ENCODE assay signal across 24 cellular contexts in genomic region chr10:71271626-71272025, GRCh38. TPM values are rescaled to one million over a fixed set of nuclear protein-coding genes. Genes with fewer than 3 reads are reported as not detected.
DNase-seq lines count a peak whose midpoint lies in the region; ATAC-seq and TF ChIP-seq lines count a peak whose summit lies in the region.
"Had no signal": no experiment of that assay in that cellular context is flagged by ENCODE, and none has a peak within 500 bp of the region (broad histone marks: within the 10 kb centered on the region; RNA-seq: fewer than 3 reads in every experiment).

No MANE protein-coding gene starts in this region.

- WGBS in H9 (ENCODE audit: extremely low coverage, insufficient read length, low lambda C conversion rate), result no CpG with 5 or more reads among the region's 16 CpGs
- WGBS in endodermal cell (ENCODE audit: insufficient coverage in 1 of 2, insufficient read length in 1 of 2), 2 experiments, result 72 to 81% methylated on average over 10 to 16 of the region's 16 CpGs
- no CpG with 5 or more reads among the region's 16 CpGs for WGBS in neuronal stem cell (ENCODE audit: extremely low coverage in 2 of 2, insufficient read length in 2 of 2, insufficient replicate concordance in 1 of 2), 2 donors
- 40 to 46% (median 45%) methylated on average over 14 to 16 of the region's 16 CpGs for WGBS in spleen, 5 donors

- H3K4me2 ChIP-seq in H9 (ENCODE audit: insufficient read depth, insufficient read length, low read length) (no peak overlapping the region), Loucy (ENCODE audit: low read depth, low read length, poor library complexity, severe bottlenecking) (peak overlapping the region; percentile 7), neuronal stem cell (ENCODE audit: insufficient read depth, low read length, poor library complexity, severe bottlenecking) (no peak overlapping the region)

- H4K91ac ChIP-seq in H9 (ENCODE audit: insufficient read length, low read depth, low read length), result no peak overlapping the region
- H4K91ac ChIP-seq in neuronal stem cell (ENCODE audit: low read depth, low read length, poor library complexity), result no peak overlapping the region

- H2BK120ac ChIP-seq in H9 (ENCODE audit: low read depth, low read length, poor library complexity, severe bottlenecking), result no peak overlapping the region
- no peak overlapping the region for H2BK120ac ChIP-seq in neuronal stem cell (ENCODE audit: low read depth, low read length)

- H3K4me1 ChIP-seq in H9 (ENCODE audit: insufficient read depth, low read length), result peaks cover 8% of the 10 kb centered on the region; the same call in 1 of the 2 replicates
- H3K4me1 ChIP-seq in Loucy (ENCODE audit: insufficient read depth, low read length, poor library complexity, severe bottlenecking), result peaks cover 7% of the 10 kb centered on the region
- H3K4me1 ChIP-seq in endodermal cell (ENCODE audit: control insufficient read depth, insufficient read depth, low read length), result no peaks in the 10 kb centered on the region
- peaks cover 4 to 10% of the 10 kb centered on the region in 2 donors for H3K4me1 ChIP-seq in neuronal stem cell (ENCODE audit: control insufficient read depth in 2 of 2, insufficient read depth in 1 of 2, low read depth in 1 of 2, low read length in 2 of 2)
- peaks cover 0 to 58% (median 22%) of the 10 kb centered on the region in 6 donors for H3K4me1 ChIP-seq in spleen

- H2AK5ac ChIP-seq in H9 (ENCODE audit: insufficient read length, low read length) (no peak overlapping the region), neuronal stem cell (ENCODE audit: low read depth, low read length) (peak overlapping the region; percentile 90)

- H3F3A ChIP-seq in Loucy (ENCODE audit: low read depth), result no peaks in the 10 kb centered on the region

- no peak overlapping the region for H2BK5ac ChIP-seq in H9 (ENCODE audit: insufficient read length, low read length)
- peak overlapping the region; percentile 76 for H2BK5ac ChIP-seq in neuronal stem cell (ENCODE audit: low read length)

- no peak overlapping the region for H3K56ac ChIP-seq in H9 (ENCODE audit: insufficient read length, low read depth, low read length)

- H4K8ac ChIP-seq in H9 (replicated peaks; ENCODE audit: insufficient read length, low read depth, low read length) (no peak overlapping the region), neuronal stem cell (ENCODE audit: low read depth, low read length) (no peak overlapping the region)

- no peak overlapping the region for H3K18ac ChIP-seq in H9 (ENCODE audit: insufficient read length, low read depth, low read length)
- peak overlapping the region; percentile 88 for H3K18ac ChIP-seq in neuronal stem cell (ENCODE audit: low read length)

- no peak overlapping the region for H2BK20ac ChIP-seq in H9 (ENCODE audit: low read depth, low read length, poor library complexity, severe bottlenecking)

- H3K14ac ChIP-seq in H9 (ENCODE audit: insufficient read depth, low read length) (0 out of 2 replicates have a peak overlapping the region, but pooled peaks have one; percentile 18), neuronal stem cell (ENCODE audit: low read length) (no peak overlapping the region)

- no peaks in the 10 kb centered on the region for H3K9me2 ChIP-seq in Loucy (replicated peaks; ENCODE audit: low read depth, low read length)

- H3T11ph ChIP-seq in H9 (ENCODE audit: low read length), result no peak overlapping the region

- DNase-seq in H9 (no peak), endodermal cell (no peak), neuronal stem cell (ENCODE audit: low spot score) (no peak), T-cell (no peak), spleen (no peak)
- DNase-seq: activated CD4-positive, alpha-beta T cell treated with anti-CD3 and anti-CD28 coated beads for 1 hour; activated CD8-positive, alpha-beta T cell treated with anti-CD3 and anti-CD28 coated beads, Interleukin-2, amount 10 ng/mL, durations not matched to agents 7 days and 5 days; activated effector memory CD4-positive, alpha-beta T cell treated with Interleukin-2 at 50 U/mL for 16 hours; activated T-cell treated with anti-CD3 and anti-CD28 coated beads for 4 hours; effector CD8-positive, alpha-beta T cell; hippocampal formation; NCI-H1105 treated with DMSO at 0.1 percent for 48 hours; NCI-H2029; NCI-H226; OCI-M1; SHP77 treated with DMSO at 0.1 percent for 48 hours; stimulated activated CD4-positive, alpha-beta T cell treated with anti-CD3 and anti-CD28 coated beads, Interleukin-15, amount 100 ng/mL, for 24 hours; stimulated activated naive CD8-positive, alpha-beta T cell treated with anti-CD3 and anti-CD28 coated beads, Interleukin-15, Interleukin-2, amounts not matched to agents 100 U/mL and 50 U/mL, for 24 hours had no signal

- H3K23me2 ChIP-seq in H9 (ENCODE audit: insufficient read length, low read depth, low read length, poor library complexity, severe bottlenecking), result no peaks in the 10 kb centered on the region

- CTCF ChIA-PET in T-cell (lab: Charles Lee), result no interaction called here

- no peak overlapping the region for H2BK12ac ChIP-seq in H9 (ENCODE audit: insufficient read length, low read depth, low read length)
- no peak overlapping the region for H2BK12ac ChIP-seq in neuronal stem cell (ENCODE audit: low read length)

- H3K9me3 ChIP-seq in H9 (ENCODE audit: control insufficient read depth, low read depth, low read length), result no peaks in the 10 kb centered on the region
- no peaks in the 10 kb centered on the region for H3K9me3 ChIP-seq in Loucy (ENCODE audit: insufficient read depth, low read depth, low read length)
- H3K9me3 ChIP-seq in endodermal cell (ENCODE audit: control insufficient read depth, low read length), result no peaks in the 10 kb centered on the region
- H3K9me3 ChIP-seq in neuronal stem cell (replicated peaks in 1 of 2; ENCODE audit: control insufficient read depth in 2 of 2, insufficient read depth in 1 of 2, low read depth in 1 of 2, low read length in 2 of 2), result no peaks in the 10 kb centered on the region
- H3K9me3 ChIP-seq in spleen, result no peaks in the 10 kb centered on the region
- H3K9me3 ChIP-seq: left lung, thoracic aorta had no signal

- H3K9ac ChIP-seq in H9 (ENCODE audit: extremely low read depth, insufficient read length, low read length), result no peak overlapping the region
- H3K9ac ChIP-seq in Loucy (ENCODE audit: low read depth, low read length, poor library complexity, severe bottlenecking), result no peak overlapping the region
- H3K9ac ChIP-seq in endodermal cell (ENCODE audit: extremely low read depth, low read length, poor library complexity, severe bottlenecking), result no peak overlapping the region
- no peak overlapping the region for H3K9ac ChIP-seq in neuronal stem cell (ENCODE audit: low read depth, low read length, poor library complexity)

- no peak for TF ChIP-seq CTCF in H9 (conservative IDR thresholded peaks at IDR 0.05)
- TF ChIP-seq CTCF in Loucy (conservative IDR thresholded peaks at IDR 0.05; ENCODE audit: low read length), result no peak
- TF ChIP-seq CTCF in endodermal cell (conservative IDR thresholded peaks at IDR 0.05), result no peak
- no peak for TF ChIP-seq CTCF in spleen (IDR thresholded peaks at IDR 0.05 in 8 of 11, conservative IDR thresholded peaks at IDR 0.05 in 3 of 11)

- no peak overlapping the region for H3K23ac ChIP-seq in H9 (ENCODE audit: insufficient read length, low read depth, low read length)
- peak overlapping the region; percentile 66 for H3K23ac ChIP-seq in neuronal stem cell (ENCODE audit: low read depth, low read length, poor library complexity)

- H4K20me1 ChIP-seq in H9 (ENCODE audit: control insufficient read depth, insufficient read depth, insufficient read length), result no peaks in the 10 kb centered on the region
- H4K20me1 ChIP-seq in Loucy (ENCODE audit: insufficient read depth, low read length, poor library complexity, severe bottlenecking), result no peaks in the 10 kb centered on the region

- no peak overlapping the region for H4K5ac ChIP-seq in H9 (ENCODE audit: insufficient read length, low read depth, low read length)

- H2AFZ ChIP-seq in H9 (ENCODE audit: low read length) (no peak overlapping the region), Loucy (ENCODE audit: low read length) (peak overlapping the region; percentile 16; the same call in 1 of the 2 replicates), neuronal stem cell (ENCODE audit: low read length) (no peak overlapping the region)

- H3K27ac Mint-ChIP-seq in H9 (peak overlapping the region in 2 of 3 experiments; percentile 57 to 95; a peak in 3 of 7 replicates), endodermal cell (no peak overlapping the region), T-cell (no peak overlapping the region)

- intact Hi-C loops in spleen (cut with DNase I; ENCODE audit: low total_unique reads), result no loop called here

- H3K4me1 Mint-ChIP-seq in H9, result peaks cover 54 to 57% of the 10 kb centered on the region in 2 experiments
- peaks cover 19% of the 10 kb centered on the region for H3K4me1 Mint-ChIP-seq in endodermal cell
- peaks cover 0 to 11% (median 4%) of the 10 kb centered on the region in 3 donors for H3K4me1 Mint-ChIP-seq in T-cell

- POLR2A ChIA-PET in T-cell (lab: Charles Lee), result no interaction called here

- no peaks in the 10 kb centered on the region; the same call in 1 of the 2 replicates for H3K27me3 Mint-ChIP-seq in H9 (ENCODE audit: low read depth)
- no peaks in the 10 kb centered on the region for H3K27me3 Mint-ChIP-seq in endodermal cell (ENCODE audit: insufficient read depth)
- H3K27me3 Mint-ChIP-seq in T-cell, result no peaks in the 10 kb centered on the region

- peaks cover 0 to 3% of the 10 kb centered on the region in 2 experiments; a peak in 1 of 5 replicates for H3K9me3 Mint-ChIP-seq in H9
- H3K9me3 Mint-ChIP-seq in endodermal cell, result no peaks in the 10 kb centered on the region
- H3K9me3 Mint-ChIP-seq in T-cell, result no peaks in the 10 kb centered on the region

- TF ChIP-seq POLR2A in spleen (IDR thresholded peaks at IDR 0.05), result no peak

- H3K4me3 Mint-ChIP-seq in H9 (no peak overlapping the region), endodermal cell (no peak overlapping the region), T-cell (no peak overlapping the region)
- H3K4me3 Mint-ChIP-seq: activated CD8-positive, alpha-beta T cell treated with anti-CD3 and anti-CD28 coated beads, Interleukin-2, amount 10 ng/mL, durations not matched to agents 7 days and 5 days had no signal

- H3K4ac ChIP-seq in H9 (ENCODE audit: low read depth, low read length) (no peak overlapping the region), neuronal stem cell (ENCODE audit: low read length) (peak overlapping the region; percentile 80)

- H3K79me1 ChIP-seq in H9 (ENCODE audit: insufficient read depth, low read depth, low read length, poor library complexity, severe bottlenecking), result no peaks in the 10 kb centered on the region
- no peaks in the 10 kb centered on the region for H3K79me1 ChIP-seq in neuronal stem cell (ENCODE audit: low read depth, low read length)

- no peak overlapping the region for H3K27ac ChIP-seq in H9 (ENCODE audit: insufficient read length, low read depth, low read length)
- peak overlapping the region; percentile 92 for H3K27ac ChIP-seq in endodermal cell (ENCODE audit: low read depth, low read length)
- H3K27ac ChIP-seq in neuronal stem cell (replicated peaks; ENCODE audit: low read length), result no peak overlapping the region
- peak overlapping the region in 4 of 8 donors; percentile 16 to 30 (median 21) for H3K27ac ChIP-seq in spleen
- H3K27ac ChIP-seq: left lung, thoracic aorta had no signal

- ATAC-seq in HG02852 (IDR thresholded peaks at IDR 0.05; ENCODE audit: unreplicated experiment) (no peak), T-cell (replicated peaks in 1 of 4) (no peak)
- ATAC-seq: activated CD8-positive, alpha-beta T cell treated with anti-CD3 and anti-CD28 coated beads, Interleukin-2, amount 10 ng/mL, durations not matched to agents 7 days and 5 days; HepG2; left lung; sciatic nerve; stimulated activated naive CD8-positive, alpha-beta T cell treated with anti-CD3 and anti-CD28 coated beads, Interleukin-15, Interleukin-2, amounts not matched to agents 100 U/mL and 50 U/mL, for 24 hours had no signal

- H3K27me3 ChIP-seq in H9 (ENCODE audit: insufficient read depth, low read length) (no peaks in the 10 kb centered on the region), Loucy (ENCODE audit: insufficient read depth, low read length, poor library complexity, severe bottlenecking) (no peaks in the 10 kb centered on the region), endodermal cell (ENCODE audit: control insufficient read depth, insufficient read depth, low read length, poor library complexity, severe bottlenecking) (no peaks in the 10 kb centered on the region), neuronal stem cell (ENCODE audit: control insufficient read depth in 3 of 3, insufficient read depth in 3 of 3, low read depth in 1 of 3, low read length in 3 of 3) (peaks cover 0 to 15% (median 0%) of the 10 kb centered on the region in 3 experiments), spleen (replicated peaks in 1 of 7) (peaks cover 0 to 9% (median 0%) of the 10 kb centered on the region in 7 donors)
- H3K27me3 ChIP-seq: left lung had no signal

- H3K79me2 ChIP-seq in H9 (ENCODE audit: insufficient read depth, low read length) (no peaks in the 10 kb centered on the region), Loucy (ENCODE audit: insufficient read depth, low read length) (no peaks in the 10 kb centered on the region)

- H3K36me3 ChIP-seq in Loucy (ENCODE audit: insufficient read depth, low read length) (no peaks in the 10 kb centered on the region), endodermal cell (ENCODE audit: control insufficient read depth, insufficient read depth, low read length) (no peaks in the 10 kb centered on the region), neuronal stem cell (replicated peaks in 1 of 2; ENCODE audit: control insufficient read depth in 2 of 2, insufficient read depth in 2 of 2, low read length in 2 of 2) (no peaks in the 10 kb centered on the region), spleen (no peaks in the 10 kb centered on the region)
- H3K36me3 ChIP-seq: left lung, thoracic aorta had no signal

- H3K36me3 Mint-ChIP-seq in H9 (ENCODE audit: insufficient read depth in 1 of 3, low read depth in 3 of 3) (no peaks in the 10 kb centered on the region; a peak in 1 of 7 replicates), endodermal cell (ENCODE audit: low read depth) (no peaks in the 10 kb centered on the region), T-cell (no peaks in the 10 kb centered on the region)

- H3K4me3 ChIP-seq in Loucy (ENCODE audit: low read length, poor library complexity, severe bottlenecking) (no peak overlapping the region), endodermal cell (ENCODE audit: low read length) (no peak overlapping the region), neuronal stem cell (ENCODE audit: low read length in 2 of 2) (no peak overlapping the region), spleen (no peak overlapping the region)
- H3K4me3 ChIP-seq: left lung, thoracic aorta had no signal

- no peak overlapping the region for H2BK15ac ChIP-seq in H9 (ENCODE audit: low read depth, low read length)
- peak overlapping the region; percentile 81 for H2BK15ac ChIP-seq in neuronal stem cell (ENCODE audit: low read length)

RNA-seq across cellular contexts. Expression of gene SLC29A3, which starts 47.4 kb away (rescaled TPM):
- total RNA-seq in H9 (2021) (9.2 and 10.2 TPM in 2 replicates), endodermal cell (10 to 100 TPM; 14.1 to 16.8 TPM), T-cell (1 to 10 TPM; 3.3 to 8.8 (median 6.5) TPM), spleen (10 to 100 TPM in 3 of 7 donors, 1 to 10 TPM in 4; 7.5 to 15.6 (median 9.3) TPM)
- 11.4 TPM for polyA plus RNA-seq in endodermal cell (2013, experiment 1 of 2)
- 9.7 TPM for polyA plus RNA-seq in endodermal cell (2013, experiment 2 of 2)
- 5.2 TPM for polyA plus RNA-seq in neuronal stem cell (2013, experiment 1 of 2)
- polyA plus RNA-seq in neuronal stem cell (2013, experiment 2 of 2), result 5.5 TPM
- polyA plus RNA-seq in spleen, result 1 to 10 TPM; 3.3 to 7.7 (median 4.8) TPM

RNA-seq across cellular contexts. Expression of gene UNC5B, which starts 59.3 kb away (rescaled TPM):
- total RNA-seq in H9 (2021), result 28.4 and 29.7 TPM in 2 replicates
- total RNA-seq in endodermal cell, result 10 to 100 TPM in 1 of 2 donors, 1 to 10 TPM in 1; 9.7 to 14.5 TPM
- polyA plus RNA-seq in endodermal cell (2013, experiment 1 of 2), result 14.7 TPM
- 13.2 TPM for polyA plus RNA-seq in endodermal cell (2013, experiment 2 of 2)
- polyA plus RNA-seq in neuronal stem cell (2013, experiment 1 of 2), result 2.8 TPM
- 2.8 TPM for polyA plus RNA-seq in neuronal stem cell (2013, experiment 2 of 2)
- under 1 TPM in 4 of 5 donors, not detected in 1; 0.08 to 0.19 (median 0.12) TPM for total RNA-seq in T-cell
- 10 to 100 TPM in 5 of 7 donors, 1 to 10 TPM in 2; 6.8 to 21.1 (median 15.4) TPM for total RNA-seq in spleen
- polyA plus RNA-seq in spleen, result 1 to 10 TPM in 2 of 3 donors, under 1 TPM in 1; 0.74 to 3.2 (median 1.7) TPM

Comparison
In these comparisons a context has a peak if more than half of its experiments do, and no peak if none do; other contexts are left out.
1. H3K27ac Mint-ChIP-seq: peak in H9 (2 of 3); none in endodermal cell (single experiment) and T-cell (0 of 2).
2. RNA of gene UNC5B, which starts 59.3 kb away (total RNA-seq): 28.4 to 29.7 TPM in H9, 6.8 to 21.1 TPM in spleen and 9.7 to 14.5 TPM in endodermal cell; 0.08 to 0.19 TPM in T-cell; every median in the first group is over 4 times any median in the second.